In genomic region chr17:80991645-80992076, GRCh38 we compare ENCODE assay signal across 1 cellular context.
TF ChIP-seq lines count a peak whose summit lies in the region.

Gene CHMP6, plus strand, starts transcription at chr17:80991841. Its CDS starts 78 bp downstream, at chr17:80991919.

TF ChIP-seq in HEK293, 187 proteins besides CTCF, POLR2A, EP300 and RAD21 (continued from another document and continues in another):
- TF ChIP-seq, protein P1, sequence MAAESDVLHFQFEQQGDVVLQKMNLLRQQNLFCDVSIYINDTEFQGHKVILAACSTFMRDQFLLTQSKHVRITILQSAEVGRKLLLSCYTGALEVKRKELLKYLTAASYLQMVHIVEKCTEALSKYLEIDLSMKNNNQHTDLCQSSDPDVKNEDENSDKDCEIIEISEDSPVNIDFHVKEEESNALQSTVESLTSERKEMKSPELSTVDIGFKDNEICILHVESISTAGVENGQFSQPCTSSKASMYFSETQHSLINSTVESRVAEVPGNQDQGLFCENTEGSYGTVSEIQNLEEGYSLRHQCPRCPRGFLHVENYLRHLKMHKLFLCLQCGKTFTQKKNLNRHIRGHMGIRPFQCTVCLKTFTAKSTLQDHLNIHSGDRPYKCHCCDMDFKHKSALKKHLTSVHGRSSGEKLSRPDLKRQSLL (tag by site-specific recombination; IDR thresholded peaks at IDR 0.05) = no peak
- TF ChIP-seq ZNF624 (tag by site-specific recombination; IDR thresholded peaks at IDR 0.05) = no peak
- TF ChIP-seq ZNF221 (tag by site-specific recombination; IDR thresholded peaks at IDR 0.05; ENCODE audit: borderline replicate concordance) = peak; percentile 31; the same call in 1 of the 2 replicates
- no peak for TF ChIP-seq ZNF114 (tag by site-specific recombination; IDR thresholded peaks at IDR 0.05)
- TF ChIP-seq, protein P2, sequence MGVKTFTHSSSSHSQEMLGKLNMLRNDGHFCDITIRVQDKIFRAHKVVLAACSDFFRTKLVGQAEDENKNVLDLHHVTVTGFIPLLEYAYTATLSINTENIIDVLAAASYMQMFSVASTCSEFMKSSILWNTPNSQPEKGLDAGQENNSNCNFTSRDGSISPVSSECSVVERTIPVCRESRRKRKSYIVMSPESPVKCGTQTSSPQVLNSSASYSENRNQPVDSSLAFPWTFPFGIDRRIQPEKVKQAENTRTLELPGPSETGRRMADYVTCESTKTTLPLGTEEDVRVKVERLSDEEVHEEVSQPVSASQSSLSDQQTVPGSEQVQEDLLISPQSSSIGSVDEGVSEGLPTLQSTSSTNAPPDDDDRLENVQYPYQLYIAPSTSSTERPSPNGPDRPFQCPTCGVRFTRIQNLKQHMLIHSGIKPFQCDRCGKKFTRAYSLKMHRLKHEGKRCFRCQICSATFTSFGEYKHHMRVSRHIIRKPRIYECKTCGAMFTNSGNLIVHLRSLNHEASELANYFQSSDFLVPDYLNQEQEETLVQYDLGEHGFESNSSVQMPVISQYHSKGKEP (tag by site-specific recombination; IDR thresholded peaks at IDR 0.05) = peak; percentile 59
- 0 out of 2 replicates have a peak, but pooled peaks have one; percentile 10 for TF ChIP-seq KLF10 (tag by site-specific recombination; IDR thresholded peaks at IDR 0.05)
- TF ChIP-seq, protein P3, sequence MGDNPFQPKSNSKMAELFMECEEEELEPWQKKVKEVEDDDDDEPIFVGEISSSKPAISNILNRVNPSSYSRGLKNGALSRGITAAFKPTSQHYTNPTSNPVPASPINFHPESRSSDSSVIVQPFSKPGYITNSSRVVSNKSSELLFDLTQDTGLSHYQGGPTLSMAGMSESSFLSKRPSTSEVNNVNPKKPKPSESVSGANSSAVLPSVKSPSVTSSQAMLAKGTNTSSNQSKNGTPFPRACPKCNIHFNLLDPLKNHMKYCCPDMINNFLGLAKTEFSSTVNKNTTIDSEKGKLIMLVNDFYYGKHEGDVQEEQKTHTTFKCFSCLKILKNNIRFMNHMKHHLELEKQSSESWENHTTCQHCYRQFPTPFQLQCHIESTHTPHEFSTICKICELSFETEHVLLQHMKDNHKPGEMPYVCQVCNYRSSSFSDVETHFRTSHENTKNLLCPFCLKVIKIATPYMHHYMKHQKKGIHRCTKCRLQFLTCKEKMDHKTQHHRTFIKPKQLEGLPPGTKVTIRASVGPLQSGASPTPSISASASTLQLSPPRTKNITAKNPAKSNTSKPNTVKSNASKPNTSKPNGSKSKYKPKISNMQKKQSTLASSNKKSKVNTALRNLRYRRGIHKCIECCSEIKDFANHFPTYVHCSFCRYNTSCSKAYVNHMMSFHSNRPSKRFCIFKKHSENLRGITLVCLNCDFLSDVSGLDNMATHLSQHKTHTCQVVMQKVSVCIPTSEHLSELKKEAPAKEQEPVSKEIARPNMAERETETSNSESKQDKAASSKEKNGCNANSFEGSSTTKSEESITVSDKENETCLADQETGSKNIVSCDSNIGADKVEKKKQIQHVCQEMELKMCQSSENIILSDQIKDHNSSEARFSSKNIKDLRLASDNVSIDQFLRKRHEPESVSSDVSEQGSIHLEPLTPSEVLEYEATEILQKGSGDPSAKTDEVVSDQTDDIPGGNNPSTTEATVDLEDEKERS (tag by site-specific recombination; IDR thresholded peaks at IDR 0.05) = no peak
- no peak for TF ChIP-seq ZNF571 (tag by site-specific recombination; IDR thresholded peaks at IDR 0.05)
- TF ChIP-seq WT1 (tag by site-specific recombination; IDR thresholded peaks at IDR 0.05) = no peak
- no peak for TF ChIP-seq ZBTB20 (tag by site-specific recombination; IDR thresholded peaks at IDR 0.05)
- no peak for TF ChIP-seq ZNF558 (tag by site-specific recombination; IDR thresholded peaks at IDR 0.05)
- TF ChIP-seq MYNN (tag by site-specific recombination; IDR thresholded peaks at IDR 0.05; ENCODE audit: borderline replicate concordance) = no peak
- TF ChIP-seq KLF16 (tag by site-specific recombination; IDR thresholded peaks at IDR 0.05) = no peak
- peak; percentile 33; the same call in 1 of the 2 replicates for TF ChIP-seq ZNF677 (tag by site-specific recombination; IDR thresholded peaks at IDR 0.05)
- TF ChIP-seq ZBTB1 (tag by site-specific recombination; IDR thresholded peaks at IDR 0.05) = no peak
- TF ChIP-seq ZFP41 (tag by site-specific recombination; IDR thresholded peaks at IDR 0.05; ENCODE audit: borderline replicate concordance) = no peak
- TF ChIP-seq ZNF791 (tag by site-specific recombination; IDR thresholded peaks at IDR 0.05) = no peak
- no peak for TF ChIP-seq ZSCAN18 (tag by site-specific recombination; IDR thresholded peaks at IDR 0.05)
- TF ChIP-seq ZNF645 (tag by site-specific recombination; IDR thresholded peaks at IDR 0.05) = no peak
- no peak for TF ChIP-seq ZNF670 (tag by site-specific recombination; IDR thresholded peaks at IDR 0.05; ENCODE audit: low read depth)
- peak; percentile 53; the same call in 1 of the 2 replicates for TF ChIP-seq ZSCAN30 (tag by site-specific recombination; IDR thresholded peaks at IDR 0.05)
- no peak for TF ChIP-seq ZNF664 (tag by site-specific recombination; IDR thresholded peaks at IDR 0.05)
- TF ChIP-seq PRDM1 (tag by site-specific recombination; IDR thresholded peaks at IDR 0.05) = no peak
- no peak for TF ChIP-seq HOXC10 (CRISPR knock-in tag; IDR thresholded peaks at IDR 0.05)
- TF ChIP-seq ZEB2 (tag by site-specific recombination; IDR thresholded peaks at IDR 0.05) = 0 out of 2 replicates have a peak, but pooled peaks have one; percentile 3
- TF ChIP-seq, protein P4, sequence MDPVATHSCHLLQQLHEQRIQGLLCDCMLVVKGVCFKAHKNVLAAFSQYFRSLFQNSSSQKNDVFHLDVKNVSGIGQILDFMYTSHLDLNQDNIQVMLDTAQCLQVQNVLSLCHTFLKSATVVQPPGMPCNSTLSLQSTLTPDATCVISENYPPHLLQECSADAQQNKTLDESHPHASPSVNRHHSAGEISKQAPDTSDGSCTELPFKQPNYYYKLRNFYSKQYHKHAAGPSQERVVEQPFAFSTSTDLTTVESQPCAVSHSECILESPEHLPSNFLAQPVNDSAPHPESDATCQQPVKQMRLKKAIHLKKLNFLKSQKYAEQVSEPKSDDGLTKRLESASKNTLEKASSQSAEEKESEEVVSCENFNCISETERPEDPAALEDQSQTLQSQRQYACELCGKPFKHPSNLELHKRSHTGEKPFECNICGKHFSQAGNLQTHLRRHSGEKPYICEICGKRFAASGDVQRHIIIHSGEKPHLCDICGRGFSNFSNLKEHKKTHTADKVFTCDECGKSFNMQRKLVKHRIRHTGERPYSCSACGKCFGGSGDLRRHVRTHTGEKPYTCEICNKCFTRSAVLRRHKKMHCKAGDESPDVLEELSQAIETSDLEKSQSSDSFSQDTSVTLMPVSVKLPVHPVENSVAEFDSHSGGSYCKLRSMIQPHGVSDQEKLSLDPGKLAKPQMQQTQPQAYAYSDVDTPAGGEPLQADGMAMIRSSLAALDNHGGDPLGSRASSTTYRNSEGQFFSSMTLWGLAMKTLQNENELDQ (tag by site-specific recombination; IDR thresholded peaks at IDR 0.05; ENCODE audit: low read depth) = no peak
- TF ChIP-seq ZSCAN23 (tag by site-specific recombination; IDR thresholded peaks at IDR 0.05) = no peak
- TF ChIP-seq ZNF202 (tag by site-specific recombination; IDR thresholded peaks at IDR 0.05; ENCODE audit: borderline replicate concordance) = no peak
- TF ChIP-seq EGR2 (tag by site-specific recombination; IDR thresholded peaks at IDR 0.05; ENCODE audit: low read depth) = no peak
- no peak for TF ChIP-seq OVOL3 (tag by site-specific recombination; IDR thresholded peaks at IDR 0.05)
- no peak for TF ChIP-seq ZNF433 (tag by site-specific recombination; IDR thresholded peaks at IDR 0.05; ENCODE audit: low read depth)
- no peak; the same call in 1 of the 2 replicates for TF ChIP-seq ZNF76 (tag by site-specific recombination; IDR thresholded peaks at IDR 0.05; ENCODE audit: borderline replicate concordance, low read depth)
- no peak for TF ChIP-seq ZNF639 (tag by site-specific recombination; IDR thresholded peaks at IDR 0.05)
- TF ChIP-seq ZNF529 (tag by site-specific recombination; IDR thresholded peaks at IDR 0.05; ENCODE audit: insufficient replicate concordance) = no peak
- TF ChIP-seq ZXDB (tag by site-specific recombination; IDR thresholded peaks at IDR 0.05) = no peak
- no peak for TF ChIP-seq IKZF3 (tag by site-specific recombination; IDR thresholded peaks at IDR 0.05)
- TF ChIP-seq SP7 (tag by site-specific recombination; IDR thresholded peaks at IDR 0.05) = 0 out of 2 replicates have a peak, but pooled peaks have one; percentile 51
- 0 out of 2 replicates have a peak, but pooled peaks have one; percentile 4 for TF ChIP-seq KLF17 (tag by site-specific recombination; IDR thresholded peaks at IDR 0.05)
- TF ChIP-seq ZNF404 (tag by site-specific recombination; IDR thresholded peaks at IDR 0.05) = no peak
- TF ChIP-seq ZBTB8A (tag by site-specific recombination; IDR thresholded peaks at IDR 0.05) = no peak
- TF ChIP-seq ZNF660 (tag by site-specific recombination; IDR thresholded peaks at IDR 0.05) = peak; percentile 81; the same call in 1 of the 2 replicates
- no peak for TF ChIP-seq FEZF1 (tag by site-specific recombination; IDR thresholded peaks at IDR 0.05)
- TF ChIP-seq ZIC2 (tag by site-specific recombination; IDR thresholded peaks at IDR 0.05) = no peak
- TF ChIP-seq ZNF248 (tag by site-specific recombination; IDR thresholded peaks at IDR 0.05) = no peak
- no peak for TF ChIP-seq REST (tag by site-specific recombination; IDR thresholded peaks at IDR 0.05)
- no peak for TF ChIP-seq ZBTB17 (tag by site-specific recombination; IDR thresholded peaks at IDR 0.05)
- no peak for TF ChIP-seq ZNF223 (tag by site-specific recombination; IDR thresholded peaks at IDR 0.05)
- TF ChIP-seq ZNF48 (tag by site-specific recombination; IDR thresholded peaks at IDR 0.05) = no peak
- TF ChIP-seq, protein P5, sequence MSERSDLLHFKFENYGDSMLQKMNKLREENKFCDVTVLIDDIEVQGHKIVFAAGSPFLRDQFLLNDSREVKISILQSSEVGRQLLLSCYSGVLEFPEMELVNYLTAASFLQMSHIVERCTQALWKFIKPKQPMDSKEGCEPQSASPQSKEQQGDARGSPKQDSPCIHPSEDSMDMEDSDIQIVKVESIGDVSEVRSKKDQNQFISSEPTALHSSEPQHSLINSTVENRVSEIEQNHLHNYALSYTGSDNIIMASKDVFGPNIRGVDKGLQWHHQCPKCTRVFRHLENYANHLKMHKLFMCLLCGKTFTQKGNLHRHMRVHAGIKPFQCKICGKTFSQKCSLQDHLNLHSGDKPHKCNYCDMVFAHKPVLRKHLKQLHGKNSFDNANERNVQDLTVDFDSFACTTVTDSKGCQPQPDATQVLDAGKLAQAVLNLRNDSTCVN (tag by site-specific recombination; optimal IDR thresholded peaks at IDR 0.05) = peak; percentile 54
